In the genomic region with DNA sequence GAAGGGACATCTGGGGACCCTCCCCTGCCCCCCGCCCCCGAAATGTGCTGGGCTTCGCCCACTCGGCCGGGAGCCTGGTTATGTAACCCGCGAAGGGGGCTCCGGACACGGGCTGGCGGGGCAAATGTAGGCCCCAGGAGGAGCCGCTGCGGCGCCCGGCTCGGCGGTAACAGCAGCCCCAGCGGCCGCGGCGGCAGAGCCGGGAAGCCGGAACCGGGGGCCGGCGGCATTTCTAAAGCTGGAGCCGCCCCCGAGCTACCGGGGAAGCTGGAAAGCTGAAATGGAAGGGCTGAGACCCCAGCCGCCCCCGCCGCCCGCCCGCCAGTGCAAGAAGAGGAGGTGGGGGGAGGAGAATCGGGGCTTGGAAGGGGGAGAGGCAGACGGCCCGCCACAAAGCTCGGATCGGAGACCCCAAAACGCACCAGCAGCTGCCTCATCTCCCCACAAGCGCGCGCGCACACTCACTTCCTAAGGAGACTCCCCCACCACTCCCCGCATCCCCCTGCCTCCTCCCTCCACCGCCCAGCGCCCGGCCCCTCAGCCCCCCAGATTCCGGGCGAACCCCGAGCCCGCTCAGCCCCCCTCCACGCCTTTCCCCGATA, we compare ENCODE assay signal across 2 cellular contexts.
TF ChIP-seq lines count a peak whose summit lies in the region.

No MANE protein-coding gene starts in this region.

TF ChIP-seq in IMR-90, 13 proteins besides CTCF, POLR2A, EP300 and RAD21:
- TF ChIP-seq RFX5 (IDR thresholded peaks at IDR 0.05; ENCODE audit: low read depth, low read length) (no peak), CEBPB (IDR thresholded peaks at IDR 0.05; ENCODE audit: low read depth, low read length) (no peak), CHD1 (IDR thresholded peaks at IDR 0.05; ENCODE audit: low read depth, low read length) (no peak), MXI1 (IDR thresholded peaks at IDR 0.05; ENCODE audit: borderline replicate concordance, low read depth, low read length) (no peak), FOS (IDR thresholded peaks at IDR 0.05; ENCODE audit: low read depth, low read length) (no peak), RCOR1 (IDR thresholded peaks at IDR 0.05; ENCODE audit: insufficient replicate concordance, low read length) (no peak), NFE2L2 (IDR thresholded peaks at IDR 0.05; ENCODE audit: low read depth, low read length) (no peak), BHLHE40 (IDR thresholded peaks at IDR 0.05; ENCODE audit: low read depth, low read length) (no peak), SMC3 (IDR thresholded peaks at IDR 0.05; ENCODE audit: low read depth, low read length) (no peak), MAZ (IDR thresholded peaks at IDR 0.05; ENCODE audit: borderline replicate concordance, low read depth, low read length) (no peak; the same call in 1 of the 2 replicates), MAFK (IDR thresholded peaks at IDR 0.05; ENCODE audit: low read depth, low read length) (no peak)
- TF ChIP-seq, protein P1, sequence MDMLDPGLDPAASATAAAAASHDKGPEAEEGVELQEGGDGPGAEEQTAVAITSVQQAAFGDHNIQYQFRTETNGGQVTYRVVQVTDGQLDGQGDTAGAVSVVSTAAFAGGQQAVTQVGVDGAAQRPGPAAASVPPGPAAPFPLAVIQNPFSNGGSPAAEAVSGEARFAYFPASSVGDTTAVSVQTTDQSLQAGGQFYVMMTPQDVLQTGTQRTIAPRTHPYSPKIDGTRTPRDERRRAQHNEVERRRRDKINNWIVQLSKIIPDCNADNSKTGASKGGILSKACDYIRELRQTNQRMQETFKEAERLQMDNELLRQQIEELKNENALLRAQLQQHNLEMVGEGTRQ (IDR thresholded peaks at IDR 0.05; ENCODE audit: low read depth, low read length), result no peak
- TF ChIP-seq, protein P2, sequence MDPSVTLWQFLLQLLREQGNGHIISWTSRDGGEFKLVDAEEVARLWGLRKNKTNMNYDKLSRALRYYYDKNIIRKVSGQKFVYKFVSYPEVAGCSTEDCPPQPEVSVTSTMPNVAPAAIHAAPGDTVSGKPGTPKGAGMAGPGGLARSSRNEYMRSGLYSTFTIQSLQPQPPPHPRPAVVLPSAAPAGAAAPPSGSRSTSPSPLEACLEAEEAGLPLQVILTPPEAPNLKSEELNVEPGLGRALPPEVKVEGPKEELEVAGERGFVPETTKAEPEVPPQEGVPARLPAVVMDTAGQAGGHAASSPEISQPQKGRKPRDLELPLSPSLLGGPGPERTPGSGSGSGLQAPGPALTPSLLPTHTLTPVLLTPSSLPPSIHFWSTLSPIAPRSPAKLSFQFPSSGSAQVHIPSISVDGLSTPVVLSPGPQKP (IDR thresholded peaks at IDR 0.05; ENCODE audit: borderline replicate concordance, low read depth, low read length), result no peak

TF ChIP-seq in endothelial cell of umbilical vein, 7 proteins besides CTCF, POLR2A, EP300 and RAD21:
- no peak for TF ChIP-seq JUN (IDR thresholded peaks at IDR 0.05; ENCODE audit: borderline replicate concordance, insufficient read depth, insufficient read length, low read depth)
- no peak for TF ChIP-seq POLR2AphosphoS5 (IDR thresholded peaks at IDR 0.05; ENCODE audit: insufficient read depth, low read depth, low read length)
- TF ChIP-seq MYC (IDR thresholded peaks at IDR 0.05; ENCODE audit: low read depth, low read length), result no peak
- TF ChIP-seq EZH2 (IDR thresholded peaks at IDR 0.05; ENCODE audit: borderline replicate concordance, low read depth, low read length, severe bottlenecking), result no peak
- TF ChIP-seq, protein P3, sequence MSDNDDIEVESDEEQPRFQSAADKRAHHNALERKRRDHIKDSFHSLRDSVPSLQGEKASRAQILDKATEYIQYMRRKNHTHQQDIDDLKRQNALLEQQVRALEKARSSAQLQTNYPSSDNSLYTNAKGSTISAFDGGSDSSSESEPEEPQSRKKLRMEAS (IDR thresholded peaks at IDR 0.05; ENCODE audit: insufficient read depth, insufficient read length), result no peak
- TF ChIP-seq FOS (IDR thresholded peaks at IDR 0.05; ENCODE audit: borderline replicate concordance, insufficient read depth, low read length), result no peak
- no peak for TF ChIP-seq GATA2 (IDR thresholded peaks at IDR 0.05; ENCODE audit: insufficient read depth, insufficient read length, low read depth, low read length)
TF ChIP-seq in endothelial cell of umbilical vein: peak in this region for 0.
